8 cellular contexts compared by ENCODE assay signal in genomic region chr17:42274812-42275526, GRCh38. TPM values are rescaled to one million over a fixed set of nuclear protein-coding genes. Genes with fewer than 3 reads are reported as not detected.
DNase-seq lines count a peak whose midpoint lies in the region; ATAC-seq, FAIRE-seq and TF ChIP-seq lines count a peak whose summit lies in the region.

No MANE protein-coding gene starts in this region.

- H3K4me1 Mint-ChIP-seq in stimulated activated naive CD8-positive, alpha-beta T cell treated with anti-CD3 and anti-CD28 coated beads, Interleukin-15, Interleukin-2, amounts not matched to agents 100 ng/mL and 50 ng/mL, for 24 hours (ENCODE audit: low read depth) = peaks cover 69% of the 10 kb centered on the region
- peaks cover 29% of the 10 kb centered on the region for H3K4me1 Mint-ChIP-seq in mesothelial cell of epicardium

- no peak for ATAC-seq in stimulated activated naive CD8-positive, alpha-beta T cell treated with anti-CD3 and anti-CD28 coated beads, Interleukin-15, Interleukin-2, amounts not matched to agents 100 U/mL and 50 U/mL, for 24 hours

- FAIRE-seq in bronchial epithelial cell (lab: Jason Lieb, UNC) = no peak

- no peaks in the 10 kb centered on the region for H3K27me3 Mint-ChIP-seq in stimulated activated naive CD8-positive, alpha-beta T cell treated with anti-CD3 and anti-CD28 coated beads, Interleukin-15, Interleukin-2, amounts not matched to agents 100 ng/mL and 50 ng/mL, for 24 hours
- no peaks in the 10 kb centered on the region for H3K27me3 Mint-ChIP-seq in mesothelial cell of epicardium (ENCODE audit: low read depth)

- TF ChIP-seq CTCF in bronchial epithelial cell (IDR thresholded peaks at IDR 0.05; ENCODE audit: insufficient read depth, low read length, severe bottlenecking) (no peak), mesothelial cell of epicardium (IDR thresholded peaks at IDR 0.05; ENCODE audit: unreplicated experiment) (no peak)

- H3K4me3 Mint-ChIP-seq in stimulated activated naive CD8-positive, alpha-beta T cell treated with anti-CD3 and anti-CD28 coated beads, Interleukin-15, Interleukin-2, amounts not matched to agents 100 ng/mL and 50 ng/mL, for 24 hours = peak overlapping the region; percentile 96
- H3K4me3 Mint-ChIP-seq in mesothelial cell of epicardium = peak overlapping the region; percentile 77

- H3K36me3 ChIP-seq in bronchial epithelial cell (ENCODE audit: control insufficient read depth, insufficient read depth, low read length) = no peaks in the 10 kb centered on the region

- H3K9me3 Mint-ChIP-seq in stimulated activated naive CD8-positive, alpha-beta T cell treated with anti-CD3 and anti-CD28 coated beads, Interleukin-15, Interleukin-2, amounts not matched to agents 100 ng/mL and 50 ng/mL, for 24 hours = no peaks in the 10 kb centered on the region
- H3K9me3 Mint-ChIP-seq in mesothelial cell of epicardium = no peaks in the 10 kb centered on the region

- no peaks in the 10 kb centered on the region for H3K27me3 ChIP-seq in bronchial epithelial cell (ENCODE audit: control insufficient read depth, insufficient read depth, low read length)

- peak overlapping the region; percentile 64 for H3K4me3 ChIP-seq in bronchial epithelial cell (ENCODE audit: low read depth, low read length)

- peaks cover 30% of the 10 kb centered on the region for H3K36me3 Mint-ChIP-seq in stimulated activated naive CD8-positive, alpha-beta T cell treated with anti-CD3 and anti-CD28 coated beads, Interleukin-15, Interleukin-2, amounts not matched to agents 100 ng/mL and 50 ng/mL, for 24 hours (ENCODE audit: low read depth)
- H3K36me3 Mint-ChIP-seq in mesothelial cell of epicardium = no peaks in the 10 kb centered on the region

- peak overlapping the region; percentile 98 for H3K27ac Mint-ChIP-seq in stimulated activated naive CD8-positive, alpha-beta T cell treated with anti-CD3 and anti-CD28 coated beads, Interleukin-15, Interleukin-2, amounts not matched to agents 100 ng/mL and 50 ng/mL, for 24 hours
- H3K27ac Mint-ChIP-seq in mesothelial cell of epicardium = peak overlapping the region; percentile 85

- no peak for DNase-seq in stimulated activated naive CD8-positive, alpha-beta T cell treated with anti-CD3 and anti-CD28 coated beads, Interleukin-15, Interleukin-2, amounts not matched to agents 100 U/mL and 50 U/mL, for 24 hours
- DNase-seq in bronchial epithelial cell (ENCODE audit: low read depth) = no peak
- DNase-seq in mesothelial cell of epicardium (ENCODE audit: low spot score in 2 of 2, unreplicated experiment in 2 of 2) = no peak
- DNase-seq in glomerular visceral epithelial cell (ENCODE audit: extremely low spot score) = no peak
- no peak for DNase-seq in ureter (ENCODE audit: low spot score)
- DNase-seq in activated CD4-positive, CD25-positive, alpha-beta regulatory T cell (lab: John Stamatoyannopoulos, UW) = no peak
- no peak for DNase-seq in ecto neural progenitor cell (ENCODE audit: low spot score)

RNA-seq across cellular contexts. Expression of gene STAT5B, which starts 1.2 kb away (rescaled TPM):
- total RNA-seq in bronchial epithelial cell (11.6 and 12.2 TPM in 2 replicates), mesothelial cell of epicardium (47.7 to 52.3 TPM (median 50.6 TPM) in 3 replicates), ureter (64.0 TPM)

RNA-seq across cellular contexts. Expression of gene STAT5A, which starts 13.3 kb away (rescaled TPM):
- total RNA-seq in bronchial epithelial cell (1.3 TPM in 2 replicates), mesothelial cell of epicardium (9.5 to 11.7 TPM (median 11.2 TPM) in 3 replicates), ureter (37.4 TPM)
